Comparison of ENCODE assay signal across 8 cellular contexts in the genomic region with DNA sequence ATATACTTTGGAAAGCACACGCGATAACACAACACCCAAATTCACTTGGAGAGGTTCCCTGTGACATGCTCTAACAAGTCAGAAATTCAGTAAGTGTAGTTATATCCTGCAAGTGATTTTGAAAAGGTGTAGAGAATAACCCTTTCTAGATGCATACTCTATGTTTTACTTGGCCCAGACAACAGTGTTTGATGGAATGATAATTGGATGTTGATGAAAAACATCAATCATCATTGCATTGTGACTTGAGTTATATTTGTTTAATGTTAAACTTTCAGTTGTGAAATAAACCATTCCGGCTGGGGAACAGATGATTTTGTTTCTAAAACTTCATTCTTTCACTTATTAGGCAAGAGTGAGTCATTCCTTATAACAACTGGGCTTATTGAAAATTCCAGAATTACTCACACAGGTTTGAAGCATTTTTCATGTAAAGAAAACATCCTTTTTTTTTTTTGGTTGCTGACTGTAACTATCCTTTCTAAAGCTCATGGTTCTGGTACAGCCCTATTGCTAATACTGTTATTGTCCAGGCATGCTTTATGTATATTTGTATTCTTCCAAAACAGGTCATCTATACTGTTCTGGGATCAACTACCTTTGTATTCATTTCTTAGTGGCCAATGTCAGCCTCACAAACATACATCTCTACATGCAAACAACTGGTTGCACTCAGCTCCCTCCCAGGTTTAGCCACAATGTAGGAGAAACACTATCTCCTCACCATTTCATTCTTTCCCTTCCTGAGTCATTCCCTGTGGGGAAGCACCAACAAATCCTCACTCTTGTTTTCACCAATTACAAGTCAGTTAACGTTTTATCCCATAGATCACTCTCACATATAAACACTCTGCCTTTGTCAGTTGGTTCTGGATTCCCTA.
DNase-seq lines count a peak whose midpoint lies in the region; ATAC-seq and TF ChIP-seq lines count a peak whose summit lies in the region.

No MANE protein-coding gene starts in this region.

- TF ChIP-seq CTCF in brain (conservative IDR thresholded peaks at IDR 0.05) = no peak
- no peak for TF ChIP-seq CTCF in CD4-positive, alpha-beta T cell (IDR thresholded peaks at IDR 0.05)

- no peaks in the 10 kb centered on the region for H3K27me3 ChIP-seq in subcutaneous abdominal adipose tissue (ENCODE audit: control insufficient read depth in 5 of 5, insufficient read depth in 4 of 5, low read length in 5 of 5)
- no peaks in the 10 kb centered on the region for H3K27me3 ChIP-seq in CD4-positive, alpha-beta T cell (ENCODE audit: control insufficient read depth, insufficient read depth, low read length)

- H3K4me1 ChIP-seq in subcutaneous abdominal adipose tissue (ENCODE audit: control insufficient read depth in 5 of 5, insufficient read depth in 5 of 5, low read length in 5 of 5) = peaks cover 0 to 12% (median 7%) of the 10 kb centered on the region in 5 donors

- H3K9me3 Mint-ChIP-seq in brain = peaks cover 0 to 2% (median 0%) of the 10 kb centered on the region in 5 experiments
- H3K9me3 Mint-ChIP-seq in CD4-positive, alpha-beta T cell = peaks cover 3% of the 10 kb centered on the region

- DNase-seq in HS-5 (ENCODE audit: low read depth) (peak; percentile 91), iPS-NIHi7 (ENCODE audit: extremely low spot score) (peak; percentile 15), anterior cingulate cortex (lab: John Stamatoyannopoulos, UW) (no peak), NCI-H2081 treated with DMSO at 0.1 percent for 48 hours (lab: John Stamatoyannopoulos, UW) (no peak), NCI-H2227 (lab: John Stamatoyannopoulos, UW; ENCODE audit: unreplicated experiment) (no peak)
- DNase-seq in CD4-positive, alpha-beta T cell = no peak

- H3K9ac ChIP-seq in subcutaneous abdominal adipose tissue (ENCODE audit: low read length in 5 of 5) = peak overlapping the region in 1 of 5 donors; percentile 10

- H3K27ac ChIP-seq in subcutaneous abdominal adipose tissue (ENCODE audit: low read depth, low read length) = peak overlapping the region; percentile 56
- no peak overlapping the region for H3K27ac ChIP-seq in CD4-positive, alpha-beta T cell (ENCODE audit: low read depth, low read length)

- H3K4me1 Mint-ChIP-seq in brain = peaks cover 24% of the 10 kb centered on the region
- no peaks in the 10 kb centered on the region for H3K4me1 Mint-ChIP-seq in CD4-positive, alpha-beta T cell (ENCODE audit: low read depth)

- peaks cover 9% of the 10 kb centered on the region for H3K27me3 Mint-ChIP-seq in brain
- no peaks in the 10 kb centered on the region for H3K27me3 Mint-ChIP-seq in CD4-positive, alpha-beta T cell

- intact Hi-C loops in CD4-positive, alpha-beta T cell (cut with DNase I, micrococcal nuclease) = no loop called here

- no peak overlapping the region for H3K4me3 Mint-ChIP-seq in brain
- H3K4me3 Mint-ChIP-seq in CD4-positive, alpha-beta T cell = no peak overlapping the region

- no peak overlapping the region for H3K4me3 ChIP-seq in subcutaneous abdominal adipose tissue (ENCODE audit: low read depth in 1 of 5, low read length in 5 of 5)

- H3K36me3 Mint-ChIP-seq in brain = no peaks in the 10 kb centered on the region
- H3K36me3 Mint-ChIP-seq in CD4-positive, alpha-beta T cell (ENCODE audit: low read depth) = no peaks in the 10 kb centered on the region

- H3K36me3 ChIP-seq in subcutaneous abdominal adipose tissue (ENCODE audit: control insufficient read depth in 5 of 5, insufficient read depth in 5 of 5, low read length in 5 of 5) = no peaks in the 10 kb centered on the region

- POLR2A ChIA-PET in CD4-positive, alpha-beta T cell (lab: Charles Lee) = no interaction called here

- CTCF ChIA-PET in CD4-positive, alpha-beta T cell (lab: Charles Lee) = no interaction called here

- no peak for ATAC-seq in CD4-positive, alpha-beta T cell (ENCODE audit: poor library complexity)

- peak overlapping the region in 4 of 5 experiments; percentile 1 to 85 (median 44) for H3K27ac Mint-ChIP-seq in brain
- no peak overlapping the region for H3K27ac Mint-ChIP-seq in CD4-positive, alpha-beta T cell

- no peaks in the 10 kb centered on the region for H3K9me3 ChIP-seq in subcutaneous abdominal adipose tissue (ENCODE audit: control insufficient read depth in 5 of 5, low read length in 5 of 5)
- no peaks in the 10 kb centered on the region for H3K9me3 ChIP-seq in CD4-positive, alpha-beta T cell (ENCODE audit: control insufficient read depth, low read length)

Comparison
In these comparisons a context has a peak if more than half of its experiments do, and no peak if none do; other contexts are left out.
1. DNase-seq: peak in HS-5 (single experiment) and iPS-NIHi7 (single experiment); none in CD4-positive, alpha-beta T cell (0 of 10), anterior cingulate cortex (0 of 58), NCI-H2081 treated with DMSO at 0.1 percent for 48 hours (single experiment) and NCI-H2227 (single experiment).